ENCODE assay signal across 13 cellular contexts in the genomic region with DNA sequence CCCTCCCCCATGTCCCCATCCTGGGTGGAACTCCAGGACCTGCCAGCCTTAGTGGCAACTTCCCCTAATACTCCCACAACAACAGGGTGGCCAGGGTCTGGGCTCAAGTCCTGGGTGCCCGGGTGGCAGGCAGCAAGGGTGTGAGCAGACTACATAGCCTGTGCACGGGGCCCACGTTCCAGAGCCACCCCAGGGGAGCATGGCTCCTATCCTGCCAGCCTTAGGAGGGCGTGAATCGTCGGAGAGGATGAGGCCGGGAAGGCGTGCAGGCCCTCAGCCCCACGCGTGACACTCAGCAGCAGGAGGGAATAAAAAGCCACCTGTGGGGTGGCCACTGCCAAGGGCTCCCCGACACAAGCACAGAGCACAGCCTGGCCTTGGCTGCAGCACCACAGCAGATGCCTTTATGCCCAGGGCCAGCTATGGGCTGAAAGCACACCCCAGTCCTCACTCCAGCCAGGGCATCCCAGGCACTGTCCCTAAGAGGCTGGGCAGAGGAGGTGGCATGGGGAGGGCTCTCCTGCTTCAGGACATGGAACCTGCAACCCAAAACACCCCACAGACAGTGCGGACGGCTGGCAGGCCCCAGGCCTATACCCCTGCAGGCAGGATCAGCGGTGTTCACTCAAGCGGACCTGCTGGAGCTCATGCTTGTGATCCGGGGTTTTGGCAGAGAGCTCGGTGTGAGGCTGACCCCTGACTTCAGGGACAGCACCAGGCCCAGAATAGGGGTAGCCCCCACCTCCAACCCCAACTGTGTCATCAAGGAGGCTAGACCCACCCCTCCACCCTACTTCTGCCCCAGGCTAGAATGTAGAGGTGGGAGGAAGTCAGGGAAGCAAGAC. TPM values are rescaled to one million over a fixed set of nuclear protein-coding genes. Genes with fewer than 3 reads are reported as not detected.
DNase-seq lines count a peak whose midpoint lies in the region; ATAC-seq, FAIRE-seq and TF ChIP-seq lines count a peak whose summit lies in the region.
"Had no signal": no experiment of that assay in that cellular context is flagged by ENCODE, and none has a peak within 500 bp of the region (broad histone marks: within the 10 kb centered on the region; RNA-seq: fewer than 3 reads in every experiment).

No MANE protein-coding gene starts in this region.

- DNase-seq in PC-9 (no peak), endothelial cell (ENCODE audit: low spot score) (no peak), tibial nerve (ENCODE audit: low spot score in 2 of 2) (no peak), GM03348 (ENCODE audit: low spot score) (no peak), RCC 7860 (ENCODE audit: low spot score) (no peak)
- DNase-seq: dermis blood vessel endothelial cell; NCI-H446; stimulated activated naive CD8-positive, alpha-beta T cell treated with anti-CD3 and anti-CD28 coated beads, Interleukin-15, amount 100 ng/mL, for 72 hours had no signal

- H3K27ac ChIP-seq in PC-9: no peak overlapping the region
- peak overlapping the region; percentile 75 for H3K27ac ChIP-seq in muscle layer of duodenum (ENCODE audit: low read length)
- H3K27ac ChIP-seq in tibial nerve: peak overlapping the region; percentile 86 to 99 (median 95)
- H3K27ac ChIP-seq: KMS-11 had no signal

- peaks cover 10% of the 10 kb centered on the region for H3K36me3 Mint-ChIP-seq in endothelial cell (ENCODE audit: low read depth, unreplicated experiment)

- CTCF ChIA-PET in PC-9 (lab: Charles Lee): no interaction called here

- no peaks in the 10 kb centered on the region for H3K27me3 ChIP-seq in PC-9 (ENCODE audit: insufficient read depth, low read depth)
- no peaks in the 10 kb centered on the region for H3K27me3 ChIP-seq in muscle layer of duodenum (ENCODE audit: low read depth, low read length)
- no peaks in the 10 kb centered on the region for H3K27me3 ChIP-seq in tibial nerve

- H2AFZ ChIP-seq in PC-9: no peak overlapping the region

- H3K79me2 ChIP-seq in PC-9 (ENCODE audit: low read depth): peaks cover 66% of the 10 kb centered on the region

- BruUV-seq in PC-9 (replicated peaks; lab: Mats Ljungman, UMichigan): no TSS peak

- WGBS in tibial nerve, 2 donors: 45 to 53% methylated on average over 14 to 15 of the region's 17 CpGs

- no peak for FAIRE-seq in RCC 7860 (lab: Jason Lieb, UNC)

- no peaks in the 10 kb centered on the region for H3K9me2 ChIP-seq in PC-9 (ENCODE audit: insufficient read depth)

- peak overlapping the region; percentile 76; the same call in 1 of the 2 replicates for H3K4me2 ChIP-seq in PC-9
- H3K4me2 ChIP-seq: KMS-11 had no signal

- H3F3A ChIP-seq in PC-9 (ENCODE audit: insufficient read depth, low read depth): peaks cover 36% of the 10 kb centered on the region

- H3K9me3 Mint-ChIP-seq in endothelial cell (ENCODE audit: unreplicated experiment): no peaks in the 10 kb centered on the region
- H3K9me3 Mint-ChIP-seq: stimulated activated naive CD8-positive, alpha-beta T cell treated with anti-CD3 and anti-CD28 coated beads, Interleukin-15, amount 100 ng/mL, for 72 hours had no signal

- peak overlapping the region; percentile 59 for H3K4me3 Mint-ChIP-seq in endothelial cell (ENCODE audit: unreplicated experiment)
- H3K4me3 Mint-ChIP-seq: stimulated activated naive CD8-positive, alpha-beta T cell treated with anti-CD3 and anti-CD28 coated beads, Interleukin-15, amount 100 ng/mL, for 72 hours had no signal

- no peaks in the 10 kb centered on the region for H3K9me3 ChIP-seq in PC-9 (ENCODE audit: insufficient read depth, low read depth)
- H3K9me3 ChIP-seq in muscle layer of duodenum (ENCODE audit: control insufficient read depth in 1 of 2, low read length in 2 of 2): no peaks in the 10 kb centered on the region
- no peaks in the 10 kb centered on the region for H3K9me3 ChIP-seq in tibial nerve

- H3K4me3 ChIP-seq in PC-9: no peak overlapping the region
- no peak overlapping the region for H3K4me3 ChIP-seq in muscle layer of duodenum (ENCODE audit: low read depth in 1 of 2, low read length in 2 of 2)
- no peak overlapping the region for H3K4me3 ChIP-seq in tibial nerve

- TF ChIP-seq POLR2A in tibial nerve (IDR thresholded peaks at IDR 0.05): no peak

- H4K20me1 ChIP-seq in PC-9 (ENCODE audit: insufficient read depth): peaks cover 38% of the 10 kb centered on the region

- no peak for TF ChIP-seq EP300 in tibial nerve (IDR thresholded peaks at IDR 0.05)

- POLR2A ChIA-PET in PC-9 (lab: Charles Lee; ENCODE audit: unreplicated experiment): no interaction called here

- ATAC-seq in HG03439 (IDR thresholded peaks at IDR 0.05; ENCODE audit: unreplicated experiment) (no peak), GM18867 (IDR thresholded peaks at IDR 0.05; ENCODE audit: unreplicated experiment) (no peak)
- ATAC-seq: stimulated activated naive CD8-positive, alpha-beta T cell treated with anti-CD3 and anti-CD28 coated beads, Interleukin-15, amount 100 ng/mL, for 72 hours had no signal

- peaks cover 70% of the 10 kb centered on the region for H3K4me1 Mint-ChIP-seq in endothelial cell (ENCODE audit: unreplicated experiment)

- H3K27me3 Mint-ChIP-seq in endothelial cell (ENCODE audit: unreplicated experiment): peaks cover 32% of the 10 kb centered on the region

- intact Hi-C loops in PC-9 (cut with micrococcal nuclease; ENCODE audit: unreplicated experiment): no loop called here

- H3K4me1 ChIP-seq in PC-9 (replicated peaks; ENCODE audit: insufficient read depth) (peaks cover 68% of the 10 kb centered on the region), muscle layer of duodenum (ENCODE audit: control insufficient read depth in 1 of 2, insufficient read depth in 2 of 2, low read length in 2 of 2) (peaks cover 38 to 94% of the 10 kb centered on the region in 2 donors), tibial nerve (peaks cover 3 to 97% (median 85%) of the 10 kb centered on the region in 4 donors)

- TF ChIP-seq CTCF in PC-9 (conservative IDR thresholded peaks at IDR 0.05) (no peak), endothelial cell (IDR thresholded peaks at IDR 0.05; ENCODE audit: unreplicated experiment) (no peak), tibial nerve (IDR thresholded peaks at IDR 0.05) (no peak)

- H3K27ac Mint-ChIP-seq in endothelial cell (ENCODE audit: unreplicated experiment): peak overlapping the region; percentile 67
- H3K27ac Mint-ChIP-seq: stimulated activated naive CD8-positive, alpha-beta T cell treated with anti-CD3 and anti-CD28 coated beads, Interleukin-15, amount 100 ng/mL, for 72 hours had no signal

- H3K36me3 ChIP-seq in PC-9 (ENCODE audit: low read depth): no peaks in the 10 kb centered on the region
- peaks cover 0 to 10% of the 10 kb centered on the region in 2 donors for H3K36me3 ChIP-seq in muscle layer of duodenum (ENCODE audit: control insufficient read depth in 1 of 2, insufficient read depth in 2 of 2, low read length in 2 of 2)
- no peaks in the 10 kb centered on the region for H3K36me3 ChIP-seq in tibial nerve

RNA-seq across cellular contexts. Expression of a gene that starts 2.7 kb away (rescaled TPM):
- total RNA-seq in PC-9 (2021) (53.9 and 62.5 TPM in 2 replicates), endothelial cell (ENCODE audit: unreplicated experiment) (182 TPM), tibial nerve (10 to 100 TPM; 41.0 to 57.3 (median 42.9) TPM)
- total RNA-seq: T-helper 1 cell treated with Interleukin-12 subunit alpha and Interleukin-12 subunit beta and Interleukin-4 antibody, amounts not matched to agents 30 ng/mL and 1 ng/mL, for 36 hours had no signal

RNA-seq across cellular contexts. Expression of a gene that starts 30.0 kb away (rescaled TPM):
- total RNA-seq in PC-9 (2021) (not detected in 2 replicates), endothelial cell (ENCODE audit: unreplicated experiment) (not detected), tibial nerve (10 to 100 TPM in 1 of 4 donors, 1 to 10 TPM in 2, under 1 TPM in 1; 0.59 to 24.3 (median 1.2) TPM)
- total RNA-seq: dermis blood vessel endothelial cell; T-helper 1 cell treated with Interleukin-12 subunit alpha and Interleukin-12 subunit beta and Interleukin-4 antibody, amounts not matched to agents 30 ng/mL and 1 ng/mL, for 36 hours had no signal

RNA-seq across cellular contexts. Expression of a gene that starts 41.8 kb away (rescaled TPM):
- total RNA-seq in PC-9 (2021) (not detected in 2 replicates), endothelial cell (ENCODE audit: unreplicated experiment) (not detected), tibial nerve (10 to 100 TPM in 3 of 4 donors, 1 to 10 TPM in 1; 4.2 to 45.0 (median 15.5) TPM)
- total RNA-seq: dermis blood vessel endothelial cell; T-helper 1 cell treated with Interleukin-12 subunit alpha and Interleukin-12 subunit beta and Interleukin-4 antibody, amounts not matched to agents 30 ng/mL and 1 ng/mL, for 36 hours had no signal
